In the genomic region with DNA sequence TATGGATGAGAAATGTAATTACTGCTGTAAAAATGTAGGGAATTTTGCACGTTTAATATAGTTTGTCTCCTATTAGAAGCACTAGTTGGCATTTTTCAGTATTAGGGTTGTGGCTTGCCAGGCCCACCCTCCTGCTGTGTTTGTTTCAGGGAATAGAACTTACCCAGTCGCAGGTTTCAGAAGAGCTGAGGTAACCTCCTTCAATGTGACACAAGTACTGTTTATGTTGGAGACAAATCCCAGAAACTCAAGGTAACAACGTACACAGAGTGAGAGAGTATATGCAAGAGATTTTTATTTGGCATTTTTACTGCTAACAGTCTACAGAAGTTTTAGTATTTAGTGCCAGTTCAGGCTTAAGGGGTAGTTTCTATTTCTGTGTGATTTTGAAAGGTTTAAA, we compare ENCODE assay signal across 18 cellular contexts.
DNase-seq lines count a peak whose midpoint lies in the region; ATAC-seq, FAIRE-seq and TF ChIP-seq lines count a peak whose summit lies in the region.
"Had no signal": no experiment of that assay in that cellular context is flagged by ENCODE, and none has a peak within 500 bp of the region (broad histone marks: within the 10 kb centered on the region; RNA-seq: fewer than 3 reads in every experiment).

No MANE protein-coding gene starts in this region.

- H3K9me3 Mint-ChIP-seq in GM23338 = peaks cover 44% of the 10 kb centered on the region
- peaks cover 43% of the 10 kb centered on the region for H3K9me3 Mint-ChIP-seq in WTC11
- H3K9me3 Mint-ChIP-seq in endothelial cell (ENCODE audit: unreplicated experiment) = peaks cover 17% of the 10 kb centered on the region

- H3K4me2 ChIP-seq in GM23338 = no peak overlapping the region

- intact Hi-C loops in pancreas (cut with DNase I) = no loop called here

- peaks cover 28% of the 10 kb centered on the region for H3K4me1 ChIP-seq in GM23338 (ENCODE audit: insufficient read depth)
- H3K4me1 ChIP-seq in foreskin keratinocyte = peaks cover 4% of the 10 kb centered on the region
- H3K4me1 ChIP-seq in pancreas = peaks cover 5 to 18% (median 6%) of the 10 kb centered on the region in 3 donors

- H3K27me3 Mint-ChIP-seq in GM23338 (ENCODE audit: insufficient read depth, low read depth, poor library complexity) (no peaks in the 10 kb centered on the region), WTC11 (ENCODE audit: low read depth) (no peaks in the 10 kb centered on the region), endothelial cell (ENCODE audit: unreplicated experiment) (no peaks in the 10 kb centered on the region)
- H3K27me3 Mint-ChIP-seq: naive B cell had no signal

- DNase-seq in GM23338 (ENCODE audit: low spot score) (no peak), WTC11 (ENCODE audit: low spot score) (no peak), foreskin keratinocyte (no peak), pancreas (no peak), OCI-M1 (lab: John Stamatoyannopoulos, UW) (no peak), endothelial cell (ENCODE audit: low spot score) (no peak), medulla oblongata (ENCODE audit: extremely low spot score) (no peak)
- DNase-seq: activated CD4-positive, CD25-positive, alpha-beta regulatory T cell; activated effector memory CD4-positive, alpha-beta T cell treated with anti-CD3 and anti-CD28 coated beads, Interleukin-2, amount 50 U/mL, for 16 hours; CD8-positive, alpha-beta T cell; hippocampal formation; left cardiac atrium; naive B cell; NCI-H1417; stomach; T-helper 2 cell had no signal

- H3F3A ChIP-seq in GM23338 (replicated peaks; ENCODE audit: low read depth) = no peaks in the 10 kb centered on the region

- H3K4me3 Mint-ChIP-seq in GM23338 (no peak overlapping the region), WTC11 (no peak overlapping the region), endothelial cell (ENCODE audit: unreplicated experiment) (no peak overlapping the region)
- H3K4me3 Mint-ChIP-seq: CD8-positive, alpha-beta T cell; naive B cell had no signal

- no peaks in the 10 kb centered on the region for H3K9me2 ChIP-seq in GM23338 (ENCODE audit: insufficient read depth)

- H3K27me3 ChIP-seq in GM23338 (ENCODE audit: insufficient read depth) = no peaks in the 10 kb centered on the region
- H3K27me3 ChIP-seq in foreskin keratinocyte = no peaks in the 10 kb centered on the region
- no peaks in the 10 kb centered on the region for H3K27me3 ChIP-seq in pancreas
- H3K27me3 ChIP-seq: stomach had no signal

- no peak overlapping the region for H2AFZ ChIP-seq in GM23338

- CTCF ChIA-PET in WTC11 (lab: Charles Lee) = no interaction called here

- no peaks in the 10 kb centered on the region for H3K9me3 ChIP-seq in pancreas

- H3K36me3 ChIP-seq in GM23338 (ENCODE audit: insufficient read depth) (peaks cover 16% of the 10 kb centered on the region), pancreas (no peaks in the 10 kb centered on the region)
- H3K36me3 ChIP-seq: stomach had no signal

- peaks cover 38% of the 10 kb centered on the region for H3K36me3 Mint-ChIP-seq in GM23338 (ENCODE audit: low read depth)
- peaks cover 38% of the 10 kb centered on the region for H3K36me3 Mint-ChIP-seq in WTC11
- peaks cover 26% of the 10 kb centered on the region for H3K36me3 Mint-ChIP-seq in endothelial cell (ENCODE audit: low read depth, unreplicated experiment)

- H3K79me2 ChIP-seq in GM23338 (replicated peaks; ENCODE audit: insufficient read depth) = no peaks in the 10 kb centered on the region

- H3K4me3 ChIP-seq in GM23338 (no peak overlapping the region), pancreas (no peak overlapping the region)
- H3K4me3 ChIP-seq: K562, stomach had no signal

- no peak overlapping the region for H3K27ac Mint-ChIP-seq in GM23338
- H3K27ac Mint-ChIP-seq in WTC11 = peak overlapping the region; percentile 31; the same call in 1 of the 2 replicates
- H3K27ac Mint-ChIP-seq in endothelial cell (ENCODE audit: unreplicated experiment) = no peak overlapping the region
- H3K27ac Mint-ChIP-seq: CD8-positive, alpha-beta T cell; naive B cell had no signal

- 42 to 56% methylated on average over 3 of the region's 3 CpGs for WGBS in pancreas, 2 donors

- H3K4me1 Mint-ChIP-seq in GM23338 = peaks cover 8% of the 10 kb centered on the region; the same call in 2 of the 3 replicates
- H3K4me1 Mint-ChIP-seq in WTC11 = peaks cover 28% of the 10 kb centered on the region
- no peaks in the 10 kb centered on the region for H3K4me1 Mint-ChIP-seq in endothelial cell (ENCODE audit: unreplicated experiment)
- H3K4me1 Mint-ChIP-seq: naive B cell had no signal

- TF ChIP-seq CTCF in GM23338 (conservative IDR thresholded peaks at IDR 0.05; ENCODE audit: low read depth in 2 of 2) (no peak), WTC11 (IDR thresholded peaks at IDR 0.05) (no peak), foreskin keratinocyte (conservative IDR thresholded peaks at IDR 0.05) (no peak), pancreas (IDR thresholded peaks at IDR 0.05) (no peak), endothelial cell (IDR thresholded peaks at IDR 0.05; ENCODE audit: unreplicated experiment) (no peak)

- no peaks in the 10 kb centered on the region for H4K20me1 ChIP-seq in GM23338 (replicated peaks; ENCODE audit: insufficient read depth)

- peak overlapping the region; percentile 8; the same call in 1 of the 2 replicates for H3K27ac ChIP-seq in GM23338 (ENCODE audit: low read depth)
- H3K27ac ChIP-seq in foreskin keratinocyte = peak overlapping the region; percentile 53
- H3K27ac ChIP-seq in pancreas = peak overlapping the region in 2 of 4 donors; percentile 62 to 66

- peak; percentile 61 for FAIRE-seq in pancreas (lab: Jason Lieb, UNC)
- FAIRE-seq: K562 had no signal

- ATAC-seq in GM23338 = no peak
- ATAC-seq in WTC11 = no peak
- no peak for ATAC-seq in foreskin keratinocyte
- ATAC-seq in pancreas = peak in 3 of 4 donors; percentile 69 to 82 (median 74)
- ATAC-seq in HG02642 (IDR thresholded peaks at IDR 0.05; ENCODE audit: poor library complexity, unreplicated experiment) = no peak
- ATAC-seq: CD8-positive, alpha-beta T cell; K562 had no signal

- POLR2A ChIA-PET in WTC11 (lab: Charles Lee) = no interaction called here

TF ChIP-seq in GM23338, 12 proteins besides CTCF, POLR2A, EP300 and RAD21 (continues in another document):
- TF ChIP-seq JUNB (IDR thresholded peaks at IDR 0.05; ENCODE audit: unreplicated experiment) = no peak
- no peak for TF ChIP-seq CREB1 (CRISPR knock-in tag; IDR thresholded peaks at IDR 0.05; ENCODE audit: low read depth)
- TF ChIP-seq EZH2 (IDR thresholded peaks at IDR 0.05; ENCODE audit: low read depth, unreplicated experiment) = no peak
- no peak for TF ChIP-seq NANOG (IDR thresholded peaks at IDR 0.05; ENCODE audit: borderline replicate concordance)

TF ChIP-seq in WTC11, 78 proteins besides CTCF, POLR2A, EP300 and RAD21:
- TF ChIP-seq CBFB (CRISPR knock-in tag; IDR thresholded peaks at IDR 0.05; ENCODE audit: low read depth) = no peak
- no peak for TF ChIP-seq NR3C1 (CRISPR knock-in tag; conservative IDR thresholded peaks at IDR 0.05; ENCODE audit: low read depth)
- no peak for TF ChIP-seq SOX15 (CRISPR knock-in tag; IDR thresholded peaks at IDR 0.05)
- TF ChIP-seq SMAD3 (CRISPR knock-in tag; IDR thresholded peaks at IDR 0.05; ENCODE audit: borderline replicate concordance) = no peak
- no peak for TF ChIP-seq CREB1 (CRISPR knock-in tag; IDR thresholded peaks at IDR 0.05)
- TF ChIP-seq, protein P1, sequence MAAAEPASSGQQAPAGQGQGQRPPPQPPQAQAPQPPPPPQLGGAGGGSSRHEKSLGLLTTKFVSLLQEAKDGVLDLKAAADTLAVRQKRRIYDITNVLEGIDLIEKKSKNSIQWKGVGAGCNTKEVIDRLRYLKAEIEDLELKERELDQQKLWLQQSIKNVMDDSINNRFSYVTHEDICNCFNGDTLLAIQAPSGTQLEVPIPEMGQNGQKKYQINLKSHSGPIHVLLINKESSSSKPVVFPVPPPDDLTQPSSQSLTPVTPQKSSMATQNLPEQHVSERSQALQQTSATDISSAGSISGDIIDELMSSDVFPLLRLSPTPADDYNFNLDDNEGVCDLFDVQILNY (CRISPR knock-in tag; IDR thresholded peaks at IDR 0.05) = no peak
- TF ChIP-seq NFE2L1 (CRISPR knock-in tag; IDR thresholded peaks at IDR 0.05) = no peak
- no peak for TF ChIP-seq ZNF317 (CRISPR knock-in tag; IDR thresholded peaks at IDR 0.05; ENCODE audit: borderline replicate concordance, low read depth)
- TF ChIP-seq SP1 (CRISPR knock-in tag; conservative IDR thresholded peaks at IDR 0.05) = no peak
- TF ChIP-seq, protein P2, sequence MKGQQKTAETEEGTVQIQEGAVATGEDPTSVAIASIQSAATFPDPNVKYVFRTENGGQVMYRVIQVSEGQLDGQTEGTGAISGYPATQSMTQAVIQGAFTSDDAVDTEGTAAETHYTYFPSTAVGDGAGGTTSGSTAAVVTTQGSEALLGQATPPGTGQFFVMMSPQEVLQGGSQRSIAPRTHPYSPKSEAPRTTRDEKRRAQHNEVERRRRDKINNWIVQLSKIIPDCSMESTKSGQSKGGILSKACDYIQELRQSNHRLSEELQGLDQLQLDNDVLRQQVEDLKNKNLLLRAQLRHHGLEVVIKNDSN (CRISPR knock-in tag; IDR thresholded peaks at IDR 0.05) = no peak
- TF ChIP-seq SMAD4 (CRISPR knock-in tag; IDR thresholded peaks at IDR 0.05) = no peak
- TF ChIP-seq ZNF671 (CRISPR knock-in tag; IDR thresholded peaks at IDR 0.05) = no peak
- no peak for TF ChIP-seq GRHL2 (CRISPR knock-in tag; IDR thresholded peaks at IDR 0.05; ENCODE audit: insufficient replicate concordance, severe bottlenecking)
- TF ChIP-seq ZNF423 (CRISPR knock-in tag; IDR thresholded peaks at IDR 0.05) = no peak

Comparison
In these comparisons a context has a peak if more than half of its experiments do, and no peak if none do; other contexts are left out.
1. ATAC-seq: peak in pancreas (3 of 4); none in GM23338 (single experiment), WTC11 (single experiment), foreskin keratinocyte (single experiment) and HG02642 (single experiment).